ENCODE assay signal across 1 cellular context in the genomic region with DNA sequence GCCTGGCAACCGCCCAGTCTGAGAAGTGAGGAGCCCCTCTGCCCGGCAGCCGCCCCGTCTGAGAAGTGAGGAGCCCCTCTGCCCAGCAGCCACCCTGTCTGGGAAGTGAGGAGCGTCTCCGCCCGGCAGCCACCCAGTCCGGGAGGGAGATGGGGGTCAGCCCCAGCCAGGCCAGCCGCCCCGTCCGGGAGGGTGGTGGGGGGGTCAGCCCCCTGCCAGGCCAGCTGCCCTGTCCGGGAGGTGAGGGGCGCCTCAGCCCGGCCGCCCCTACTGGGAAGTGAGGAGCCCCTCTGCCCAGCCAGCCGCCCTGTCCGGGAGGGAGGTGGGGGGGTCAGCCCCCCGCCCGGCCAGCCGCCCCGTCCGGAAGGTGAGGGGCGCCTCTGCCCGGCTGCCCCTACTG.
DNase-seq lines count a peak whose midpoint lies in the region.

No MANE protein-coding gene starts in this region.

- DNase-seq in activated gamma-delta T cell (lab: John Stamatoyannopoulos, UW), result peak; percentile 11
